11 cellular contexts compared by ENCODE assay signal in genomic region chr7:139995034-139995915, GRCh38.
DNase-seq lines count a peak whose midpoint lies in the region.
"Had no signal": no experiment of that assay in that cellular context is flagged by ENCODE, and none has a peak within 500 bp of the region (broad histone marks: within the 10 kb centered on the region; RNA-seq: fewer than 3 reads in every experiment).

No MANE protein-coding gene starts in this region.

- intact Hi-C loops in activated naive CD4-positive, alpha-beta T cell treated with anti-CD3 and anti-CD28 coated beads for 36 hours (cut with micrococcal nuclease) = no loop called here

- no peaks in the 10 kb centered on the region for H3K9me3 Mint-ChIP-seq in activated naive CD4-positive, alpha-beta T cell treated with anti-CD3 and anti-CD28 coated beads for 36 hours
- H3K9me3 Mint-ChIP-seq: stimulated activated naive CD8-positive, alpha-beta T cell treated with anti-CD3 and anti-CD28 coated beads, Interleukin-15, Interleukin-2, amounts not matched to agents 100 ng/mL and 50 ng/mL, for 24 hours had no signal

- H3K27me3 Mint-ChIP-seq in activated naive CD4-positive, alpha-beta T cell treated with anti-CD3 and anti-CD28 coated beads for 36 hours (ENCODE audit: low read depth) = no peaks in the 10 kb centered on the region
- H3K27me3 Mint-ChIP-seq: stimulated activated naive CD8-positive, alpha-beta T cell treated with anti-CD3 and anti-CD28 coated beads, Interleukin-15, Interleukin-2, amounts not matched to agents 100 ng/mL and 50 ng/mL, for 24 hours had no signal

- peak; percentile 63 for DNase-seq in AG08396 (ENCODE audit: low spot score)
- peak; percentile 70 for DNase-seq in NCI-H226
- DNase-seq in fibroblast of gingiva (ENCODE audit: low read depth) = peak; percentile 78
- peak; percentile 71 for DNase-seq in mucosa of gallbladder (ENCODE audit: low spot score)
- DNase-seq in activated CD8-positive, alpha-beta memory T cell treated with anti-CD3 and anti-CD28 coated beads for 24 hours = no peak
- DNase-seq in ureter (ENCODE audit: low spot score) = no peak
- no peak for DNase-seq in HPDE6-E6E7 (ENCODE audit: extremely low spot score)
- DNase-seq in activated naive CD4-positive, alpha-beta T cell treated with anti-CD3 and anti-CD28 coated beads for 36 hours = no peak
- DNase-seq: activated CD8-positive, alpha-beta memory T cell treated with anti-CD3 and anti-CD28 coated beads, Interleukin-2, amount 50 U/mL, for 48 hours; stimulated activated CD4-positive, alpha-beta T cell treated with anti-CD3 and anti-CD28 coated beads, Interleukin-12 subunit alpha, Interleukin-12 subunit beta, amount 100 ng/mL, for 4 hours had no signal

- H3K4me3 Mint-ChIP-seq in activated naive CD4-positive, alpha-beta T cell treated with anti-CD3 and anti-CD28 coated beads for 36 hours = no peak overlapping the region
- H3K4me3 Mint-ChIP-seq: stimulated activated naive CD8-positive, alpha-beta T cell treated with anti-CD3 and anti-CD28 coated beads, Interleukin-15, Interleukin-2, amounts not matched to agents 100 ng/mL and 50 ng/mL, for 24 hours had no signal

- H3K36me3 Mint-ChIP-seq in activated naive CD4-positive, alpha-beta T cell treated with anti-CD3 and anti-CD28 coated beads for 36 hours (ENCODE audit: low read depth) = no peaks in the 10 kb centered on the region

- CTCF ChIA-PET in activated naive CD4-positive, alpha-beta T cell treated with anti-CD3 and anti-CD28 coated beads for 36 hours (lab: Charles Lee) = interaction anchor here (1.0 kb wide), 1 partner anchor 23 kb away, joined by 3 read pairs; no protein-coding TSS in a partner anchor

- H3K4me1 Mint-ChIP-seq in activated naive CD4-positive, alpha-beta T cell treated with anti-CD3 and anti-CD28 coated beads for 36 hours (ENCODE audit: low read depth) = no peaks in the 10 kb centered on the region

- H3K27ac Mint-ChIP-seq in activated naive CD4-positive, alpha-beta T cell treated with anti-CD3 and anti-CD28 coated beads for 36 hours = no peak overlapping the region
- H3K27ac Mint-ChIP-seq: stimulated activated naive CD8-positive, alpha-beta T cell treated with anti-CD3 and anti-CD28 coated beads, Interleukin-15, Interleukin-2, amounts not matched to agents 100 ng/mL and 50 ng/mL, for 24 hours had no signal

Comparison
In these comparisons a context has a peak if more than half of its experiments do, and no peak if none do; other contexts are left out.
1. DNase-seq: peak in AG08396 (single experiment), NCI-H226 (single experiment), fibroblast of gingiva (single experiment) and mucosa of gallbladder (single experiment); none in activated CD8-positive, alpha-beta memory T cell treated with anti-CD3 and anti-CD28 coated beads for 24 hours (single experiment), ureter (single experiment), HPDE6-E6E7 (single experiment) and activated naive CD4-positive, alpha-beta T cell treated with anti-CD3 and anti-CD28 coated beads for 36 hours (single experiment).